Comparison of ENCODE assay signal across 2 cellular contexts in genomic region chr22:19537941-19538488, GRCh38.
TF ChIP-seq lines count a peak whose summit lies in the region.

No MANE protein-coding gene starts in this region.

TF ChIP-seq in GM23338, 12 proteins besides CTCF, POLR2A, EP300 and RAD21:
- no peak for TF ChIP-seq ETS1 (IDR thresholded peaks at IDR 0.05)
- no peak for TF ChIP-seq POLR2AphosphoS5 (IDR thresholded peaks at IDR 0.05; ENCODE audit: low read depth)
- TF ChIP-seq ZNF114 (CRISPR knock-in tag; IDR thresholded peaks at IDR 0.05), result no peak
- TF ChIP-seq EZH2phosphoT487 (IDR thresholded peaks at IDR 0.05; ENCODE audit: unreplicated experiment), result no peak
- no peak for TF ChIP-seq ZNF462 (CRISPR knock-in tag; IDR thresholded peaks at IDR 0.05)
- TF ChIP-seq JUNB (IDR thresholded peaks at IDR 0.05; ENCODE audit: unreplicated experiment), result no peak
- TF ChIP-seq REST (IDR thresholded peaks at IDR 0.05; ENCODE audit: unreplicated experiment), result no peak
- no peak for TF ChIP-seq EZH2 (IDR thresholded peaks at IDR 0.05; ENCODE audit: low read depth, unreplicated experiment)

TF ChIP-seq in H1, 55 proteins besides CTCF, POLR2A, EP300 and RAD21:
- TF ChIP-seq SP4 (IDR thresholded peaks at IDR 0.05; ENCODE audit: low read length), result no peak
- no peak for TF ChIP-seq ASH2L (IDR thresholded peaks at IDR 0.05; ENCODE audit: low read length)
- no peak for TF ChIP-seq RNF2 (IDR thresholded peaks at IDR 0.05; ENCODE audit: borderline replicate concordance, low read depth, low read length, missing control alignments, poor library complexity, severe bottlenecking)
- no peak for TF ChIP-seq ATF2 (IDR thresholded peaks at IDR 0.05; ENCODE audit: low read length)
- TF ChIP-seq KDM5A (IDR thresholded peaks at IDR 0.05; ENCODE audit: low read length), result no peak
- no peak for TF ChIP-seq RFX5 (IDR thresholded peaks at IDR 0.05; ENCODE audit: borderline replicate concordance, low read depth, low read length)
- no peak for TF ChIP-seq TCF12 (IDR thresholded peaks at IDR 0.05; ENCODE audit: low read depth, low read length)
- TF ChIP-seq ATF3 (IDR thresholded peaks at IDR 0.05; ENCODE audit: insufficient read depth, low read depth, low read length), result no peak
- no peak for TF ChIP-seq GTF2F1 (IDR thresholded peaks at IDR 0.05; ENCODE audit: borderline replicate concordance, low read depth, low read length)
- no peak for TF ChIP-seq TAF7 (optimal IDR thresholded peaks at IDR 0.05; ENCODE audit: borderline replicate concordance, low read depth, low read length)
- no peak for TF ChIP-seq GABPA (IDR thresholded peaks at IDR 0.05; ENCODE audit: borderline replicate concordance, insufficient read depth, low read length)
- TF ChIP-seq YY1 (IDR thresholded peaks at IDR 0.05; ENCODE audit: low read depth, low read length), result no peak
- no peak for TF ChIP-seq BRCA1 (IDR thresholded peaks at IDR 0.05; ENCODE audit: low read depth, low read length)
- TF ChIP-seq RBBP5 (IDR thresholded peaks at IDR 0.05; ENCODE audit: borderline replicate concordance, low read depth, low read length), result no peak
- TF ChIP-seq CEBPB (IDR thresholded peaks at IDR 0.05; ENCODE audit: low read depth, low read length), result no peak
- no peak for TF ChIP-seq POU5F1 (IDR thresholded peaks at IDR 0.05; ENCODE audit: low read depth, low read length)
- TF ChIP-seq TBP (IDR thresholded peaks at IDR 0.05; ENCODE audit: low read depth, low read length), result no peak
- no peak for TF ChIP-seq KDM4A (IDR thresholded peaks at IDR 0.05; ENCODE audit: low read depth, low read length, severe bottlenecking)
TF ChIP-seq in H1: peak in this region for 0.
